In the genomic region with DNA sequence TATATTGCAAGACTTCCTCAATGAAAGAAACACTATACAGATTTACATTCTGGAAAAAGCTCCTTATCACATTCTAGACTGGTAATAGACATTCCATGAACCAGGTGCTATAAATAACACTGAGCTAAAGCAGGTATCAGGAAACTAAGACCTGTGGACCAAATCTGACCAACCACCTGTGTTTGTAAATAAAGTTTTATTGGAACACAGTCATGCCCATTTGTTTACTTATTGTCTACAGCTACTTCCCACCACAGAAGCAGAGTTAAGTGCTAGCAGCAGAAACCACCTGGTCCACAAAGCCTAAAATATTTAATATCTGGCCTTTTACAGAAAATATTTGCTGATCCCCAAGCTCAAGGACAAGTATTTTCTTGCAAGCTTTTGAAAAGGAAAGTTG, we compare ENCODE assay signal across 27 cellular contexts.
"Had no signal": no experiment of that assay in that cellular context is flagged by ENCODE, and none has a peak within 500 bp of the region (broad histone marks: within the 10 kb centered on the region; RNA-seq: fewer than 3 reads in every experiment).

No MANE protein-coding gene starts in this region.

- H3K27ac ChIP-seq: ovary, parathyroid adenoma, psoas muscle, right lobe of liver, sigmoid colon, suprapubic skin, testis, tibial artery, transverse colon, upper lobe of right lung, uterus had no signal

- H3K4me1 ChIP-seq: parathyroid adenoma, psoas muscle, right lobe of liver, sigmoid colon, suprapubic skin, testis, transverse colon, upper lobe of right lung, uterus had no signal

- H3K27me3 ChIP-seq: ovary, right lobe of liver, sigmoid colon, suprapubic skin, testis, tibial artery, transverse colon, upper lobe of right lung, uterus had no signal

- DNase-seq: naive thymus-derived CD8-positive, alpha-beta T cell; nephron progenitor cell; occipital lobe; ovary; posterior cingulate gyrus; psoas muscle; right cardiac atrium; right lobe of liver; sigmoid colon; small intestine; stimulated activated CD4-positive, alpha-beta T cell treated with anti-CD3 and anti-CD28 coated beads, Interleukin-1b, Interleukin-23, amount 100 ng/mL, for 48 hours; stimulated activated CD4-positive, alpha-beta T cell treated with anti-CD3 and anti-CD28 coated beads, Interleukin-4, amount 100 ng/mL, for 1 hour; stimulated activated CD4-positive, alpha-beta T cell treated with anti-CD3 and anti-CD28 coated beads, Interleukin-4, amount 100 ng/mL, for 4 hours; stimulated activated CD8-positive, alpha-beta memory T cell treated with anti-CD3 and anti-CD28 coated beads, Interleukin-4, amount 100 ng/mL, for 48 hours; stimulated activated naive CD4-positive, alpha-beta T cell; stimulated activated naive CD8-positive, alpha-beta T cell treated with anti-CD3 and anti-CD28 coated beads, Interleukin-15, amount 100 ng/mL, for 72 hours; stimulated activated naive CD8-positive, alpha-beta T cell treated with anti-CD3 and anti-CD28 coated beads, Interleukin-15, Interleukin-2, amounts not matched to agents 100 U/mL and 50 U/mL, for 24 hours; substantia nigra; testis; tibial artery; transverse colon; upper lobe of right lung; uterus had no signal

- H3K79me2 ChIP-seq: parathyroid adenoma had no signal

- ATAC-seq: naive thymus-derived CD8-positive, alpha-beta T cell; natural killer cell treated with Interleukin-12 subunit alpha and Interleukin-12 subunit beta and Interleukin-15 and Interleukin-18, amount 100 ng/mL, for 72 hours; psoas muscle; right cardiac atrium; right lobe of liver; stimulated activated memory B cell treated with anti-CD40 and anti-IgM and Interleukin-4, amounts not matched to agents 10 μg/mL and 1 μg/mL and 100 μg/mL, for 72 hours; stimulated activated naive CD8-positive, alpha-beta T cell treated with anti-CD3 and anti-CD28 coated beads, Interleukin-15, amount 100 ng/mL, for 72 hours; stimulated activated naive CD8-positive, alpha-beta T cell treated with anti-CD3 and anti-CD28 coated beads, Interleukin-15, Interleukin-2, amounts not matched to agents 100 U/mL and 50 U/mL, for 24 hours; upper lobe of right lung had no signal

- FAIRE-seq: small intestine had no signal

- H2AFZ ChIP-seq: parathyroid adenoma had no signal

- H3K36me3 ChIP-seq: ovary, right lobe of liver, sigmoid colon, suprapubic skin, tibial artery, transverse colon, upper lobe of right lung, uterus had no signal

- H3K9me3 ChIP-seq: ovary, psoas muscle, right lobe of liver, suprapubic skin, testis, tibial artery, transverse colon, upper lobe of right lung, uterus had no signal

- H3K9ac ChIP-seq: parathyroid adenoma had no signal

- H3K4me3 ChIP-seq: ovary, psoas muscle, right lobe of liver, sigmoid colon, suprapubic skin, testis, tibial artery, transverse colon, upper lobe of right lung, uterus had no signal
